28 cellular contexts compared by ENCODE assay signal in genomic region chr3:9076985-9077384, GRCh38.
"Had no signal": no experiment of that assay in that cellular context is flagged by ENCODE, and none has a peak within 500 bp of the region (broad histone marks: within the 10 kb centered on the region; RNA-seq: fewer than 3 reads in every experiment).

No MANE protein-coding gene starts in this region.

- H3K27ac Mint-ChIP-seq: activated CD4-positive, alpha-beta memory T cell treated with anti-CD3 and anti-CD28 coated beads, Interleukin-2, amount 10 ng/mL, durations not matched to agents 7 days and 5 days; activated CD4-positive, alpha-beta T cell treated with anti-CD3 and anti-CD28 coated beads, Interleukin-2, amount 10 ng/mL, durations not matched to agents 7 days and 5 days; activated T-helper 17 cell treated with anti-CD3 and anti-CD28 coated beads, Interleukin-2, amount 50 U/mL, for 72 hours; dendritic cell treated with granulocyte-macrophage colony-stimulating factor and Interleukin-4, amounts not matched to agents 40 ng/mL and 50 ng/mL, for 4 days; stimulated activated naive CD8-positive, alpha-beta T cell treated with anti-CD3 and anti-CD28 coated beads, Interleukin-15, Interleukin-2, amounts not matched to agents 100 ng/mL and 50 ng/mL, for 24 hours had no signal

- DNase-seq: activated CD4-positive, alpha-beta memory T cell treated with anti-CD3 and anti-CD28 coated beads, Interleukin-2, amount 10 ng/mL, durations not matched to agents 7 days and 5 days; activated CD4-positive, alpha-beta T cell treated with anti-CD3 and anti-CD28 coated beads for 1 hour; activated CD4-positive, alpha-beta T cell treated with anti-CD3 and anti-CD28 coated beads, Interleukin-2, amount 10 ng/mL, durations not matched to agents 7 days and 5 days; activated gamma-delta T cell treated with Interleukin-2 at 50 U/mL for 16 hours; activated naive CD4-positive, alpha-beta T cell treated with anti-CD3 and anti-CD28 coated beads, Interleukin-2, amount 50 U/mL, for 16 hours; activated T-cell treated with anti-CD3 and anti-CD28 coated beads, Interleukin-2, amount 50 U/mL, for 4 hours; amniotic stem cell; foreskin keratinocyte; heart left ventricle; mammary epithelial cell; midbrain; naive thymus-derived CD4-positive, alpha-beta T cell; posterior cingulate gyrus; right lobe of liver; stimulated activated CD4-positive, alpha-beta T cell treated with anti-CD3 and anti-CD28 coated beads, Interleukin-12 subunit alpha, Interleukin-12 subunit beta, amount 100 ng/mL, for 4 hours; stimulated activated CD4-positive, alpha-beta T cell treated with anti-CD3 and anti-CD28 coated beads, Interleukin-4, amount 100 ng/mL, for 1 hour; T-helper 2 cell; upper lobe of left lung had no signal

- H3K4me1 Mint-ChIP-seq: activated CD4-positive, alpha-beta memory T cell treated with anti-CD3 and anti-CD28 coated beads, Interleukin-2, amount 10 ng/mL, durations not matched to agents 7 days and 5 days; activated CD4-positive, alpha-beta T cell treated with anti-CD3 and anti-CD28 coated beads, Interleukin-2, amount 10 ng/mL, durations not matched to agents 7 days and 5 days; activated T-helper 17 cell treated with anti-CD3 and anti-CD28 coated beads, Interleukin-2, amount 50 U/mL, for 72 hours; central memory CD8-positive, alpha-beta T cell had no signal

- H3K4me1 ChIP-seq: breast epithelium, right lobe of liver, upper lobe of left lung, vagina had no signal

- H3K36me3 ChIP-seq: breast epithelium, esophagus muscularis mucosa, heart left ventricle, right lobe of liver, thoracic aorta, upper lobe of left lung, vagina had no signal

- FAIRE-seq: astrocyte had no signal

- H3K9me3 ChIP-seq: breast epithelium, esophagus muscularis mucosa, heart left ventricle, right lobe of liver, thoracic aorta, upper lobe of left lung, vagina had no signal

- H3K9me3 Mint-ChIP-seq: activated CD4-positive, alpha-beta memory T cell treated with anti-CD3 and anti-CD28 coated beads, Interleukin-2, amount 10 ng/mL, durations not matched to agents 7 days and 5 days; activated CD4-positive, alpha-beta T cell treated with anti-CD3 and anti-CD28 coated beads, Interleukin-2, amount 10 ng/mL, durations not matched to agents 7 days and 5 days; activated T-cell treated with anti-CD3 and anti-CD28 coated beads, Interleukin-2, amount 50 U/mL, for 4 hours; activated T-helper 17 cell treated with anti-CD3 and anti-CD28 coated beads, Interleukin-2, amount 50 U/mL, for 72 hours; central memory CD8-positive, alpha-beta T cell; dendritic cell treated with granulocyte-macrophage colony-stimulating factor and Interleukin-4, amounts not matched to agents 40 ng/mL and 50 ng/mL, for 4 days; stimulated activated naive CD8-positive, alpha-beta T cell treated with anti-CD3 and anti-CD28 coated beads, Interleukin-15, Interleukin-2, amounts not matched to agents 100 ng/mL and 50 ng/mL, for 24 hours had no signal

- H3K27ac ChIP-seq: breast epithelium, esophagus muscularis mucosa, foreskin keratinocyte, heart left ventricle, right lobe of liver, skin epidermis, thoracic aorta, upper lobe of left lung, vagina had no signal

- H3K4me3 ChIP-seq: breast epithelium, esophagus muscularis mucosa, heart left ventricle, right lobe of liver, skin epidermis, thoracic aorta, upper lobe of left lung, vagina had no signal

- H3K27me3 Mint-ChIP-seq: activated CD4-positive, alpha-beta memory T cell treated with anti-CD3 and anti-CD28 coated beads, Interleukin-2, amount 10 ng/mL, durations not matched to agents 7 days and 5 days; activated T-helper 17 cell treated with anti-CD3 and anti-CD28 coated beads, Interleukin-2, amount 50 U/mL, for 72 hours; central memory CD8-positive, alpha-beta T cell; dendritic cell treated with granulocyte-macrophage colony-stimulating factor and Interleukin-4, amounts not matched to agents 40 ng/mL and 50 ng/mL, for 4 days; stimulated activated naive CD8-positive, alpha-beta T cell treated with anti-CD3 and anti-CD28 coated beads, Interleukin-15, Interleukin-2, amounts not matched to agents 100 ng/mL and 50 ng/mL, for 24 hours had no signal

- ATAC-seq: activated T-cell treated with anti-CD3 and anti-CD28 coated beads, Interleukin-2, amount 50 U/mL, for 4 hours; activated T-helper 17 cell treated with anti-CD3 and anti-CD28 coated beads, Interleukin-2, amount 50 U/mL, for 72 hours; foreskin keratinocyte; heart left ventricle; naive thymus-derived CD4-positive, alpha-beta T cell; right lobe of liver had no signal

- H3K4me3 Mint-ChIP-seq: activated CD4-positive, alpha-beta memory T cell treated with anti-CD3 and anti-CD28 coated beads, Interleukin-2, amount 10 ng/mL, durations not matched to agents 7 days and 5 days; activated CD4-positive, alpha-beta T cell treated with anti-CD3 and anti-CD28 coated beads, Interleukin-2, amount 10 ng/mL, durations not matched to agents 7 days and 5 days; activated T-cell treated with anti-CD3 and anti-CD28 coated beads, Interleukin-2, amount 50 U/mL, for 4 hours; activated T-helper 17 cell treated with anti-CD3 and anti-CD28 coated beads, Interleukin-2, amount 50 U/mL, for 72 hours; central memory CD8-positive, alpha-beta T cell; dendritic cell treated with granulocyte-macrophage colony-stimulating factor and Interleukin-4, amounts not matched to agents 40 ng/mL and 50 ng/mL, for 4 days; naive thymus-derived CD4-positive, alpha-beta T cell; stimulated activated naive CD8-positive, alpha-beta T cell treated with anti-CD3 and anti-CD28 coated beads, Interleukin-15, Interleukin-2, amounts not matched to agents 100 ng/mL and 50 ng/mL, for 24 hours had no signal

- H3K27me3 ChIP-seq: breast epithelium, esophagus muscularis mucosa, foreskin keratinocyte, heart left ventricle, right lobe of liver, upper lobe of left lung, vagina had no signal
